ENCODE assay signal across 21 cellular contexts in genomic region chr17:77599699-77600098, GRCh38.
"Had no signal": no experiment of that assay in that cellular context is flagged by ENCODE, and none has a peak within 500 bp of the region (broad histone marks: within the 10 kb centered on the region; RNA-seq: fewer than 3 reads in every experiment).

No MANE protein-coding gene starts in this region.

- H3K9me3 ChIP-seq: lower lobe of right lung, mucosa of descending colon, psoas muscle, right lobe of liver, suprapubic skin, transverse colon, upper lobe of left lung, vagina had no signal

- H3K27ac ChIP-seq: lower lobe of right lung, parathyroid adenoma, right lobe of liver, suprapubic skin, transverse colon, upper lobe of left lung had no signal

- H3K4me1 ChIP-seq: parathyroid adenoma, right lobe of liver had no signal

- H3K27me3 ChIP-seq: right lobe of liver, transverse colon, upper lobe of left lung, vagina had no signal

- DNase-seq: hippocampal formation; kidney glomerular epithelial cell; left cardiac atrium; lower lobe of right lung; mammary epithelial cell; mesendoderm; midbrain; mucosa of descending colon; naive thymus-derived CD4-positive, alpha-beta T cell; occipital lobe; psoas muscle; stimulated activated CD4-positive, alpha-beta T cell treated with anti-CD3 and anti-CD28 coated beads, Interleukin-1b, Interleukin-23, amount 100 ng/mL, for 48 hours; stimulated activated CD4-positive, alpha-beta T cell treated with anti-CD3 and anti-CD28 coated beads, Interleukin-4, amount 100 ng/mL, for 1 hour; stimulated activated naive CD4-positive, alpha-beta T cell; transverse colon; upper lobe of left lung had no signal

- H3K36me3 ChIP-seq: lower lobe of right lung, right lobe of liver, suprapubic skin, transverse colon, upper lobe of left lung, vagina had no signal

- H3K4me3 ChIP-seq: lower lobe of right lung, mucosa of descending colon, psoas muscle, right lobe of liver, smooth muscle cell, suprapubic skin, transverse colon, upper lobe of left lung, vagina had no signal
